21 cellular contexts compared by ENCODE assay signal in genomic region chr1:6473974-6474814, GRCh38. TPM values are rescaled to one million over a fixed set of nuclear protein-coding genes. Genes with fewer than 3 reads are reported as not detected.
A peak's percentile ranks its signal among the peaks of the same experiment; 100 is the strongest.
DNase-seq lines count a peak whose midpoint lies in the region; ATAC-seq, FAIRE-seq and TF ChIP-seq lines count a peak whose summit lies in the region.
"Had no signal": no experiment of that assay in that cellular context is flagged by ENCODE, and none has a peak within 500 bp of the region (broad histone marks: within the 10 kb centered on the region; RNA-seq: fewer than 3 reads in every experiment).

No MANE protein-coding gene starts in this region.

- TF ChIP-seq POLR2A in H54 (IDR thresholded peaks at IDR 0.05; ENCODE audit: low read depth, low read length), result no peak

- no peak overlapping the region for H3K27ac Mint-ChIP-seq in mesothelial cell of epicardium
- H3K27ac Mint-ChIP-seq: activated CD4-positive, alpha-beta memory T cell treated with anti-CD3 and anti-CD28 coated beads for 36 hours; activated naive CD4-positive, alpha-beta T cell treated with anti-CD3 and anti-CD28 coated beads, Interleukin-2, amount 50 U/mL, for 24 hours; activated T-cell treated with anti-CD3 and anti-CD28 coated beads, Interleukin-2, amount 50 U/mL, for 24 hours; CD8-positive, alpha-beta T cell; natural killer cell treated with Interleukin-12 subunit alpha and Interleukin-12 subunit beta and Interleukin-15 and Interleukin-18, amount 100 ng/mL, for 72 hours had no signal

- peaks cover 11% of the 10 kb centered on the region for H3K36me3 Mint-ChIP-seq in mesothelial cell of epicardium
- H3K36me3 Mint-ChIP-seq: activated CD4-positive, alpha-beta memory T cell treated with anti-CD3 and anti-CD28 coated beads for 36 hours; activated naive CD4-positive, alpha-beta T cell treated with anti-CD3 and anti-CD28 coated beads, Interleukin-2, amount 50 U/mL, for 24 hours; CD8-positive, alpha-beta T cell; natural killer cell treated with Interleukin-12 subunit alpha and Interleukin-12 subunit beta and Interleukin-15 and Interleukin-18, amount 100 ng/mL, for 72 hours had no signal

- H3K4me1 Mint-ChIP-seq in mesothelial cell of epicardium, result no peaks in the 10 kb centered on the region

- DNase-seq in DMS79 treated with DMSO at 0.1 percent for 48 hours (lab: John Stamatoyannopoulos, UW) (peak; percentile 87), NCI-H2029 (lab: John Stamatoyannopoulos, UW) (peak; percentile 73), NCI-H69 (lab: John Stamatoyannopoulos, UW) (peak; percentile 75), left colon (peak; percentile 70 to 78), H54 (ENCODE audit: insufficient read length, low spot score) (no peak), mesothelial cell of epicardium (ENCODE audit: low spot score in 2 of 2, unreplicated experiment in 2 of 2) (no peak), T-helper 2 cell (no peak)
- no peak for DNase-seq in stimulated activated CD4-positive, alpha-beta T cell treated with anti-CD3 and anti-CD28 coated beads, Interleukin-4, amount 100 ng/mL, for 1 hour
- DNase-seq: activated CD4-positive, alpha-beta memory T cell treated with anti-CD3 and anti-CD28 coated beads for 36 hours; activated T-cell treated with anti-CD3 and anti-CD28 coated beads, Interleukin-2, amount 50 U/mL, for 24 hours; CD8-positive, alpha-beta T cell; NCI-H1048; RPMI8226; stimulated activated CD4-positive, alpha-beta T cell treated with anti-CD3 and anti-CD28 coated beads, Interleukin-1b, Interleukin-23, amount 100 ng/mL, for 48 hours; stimulated activated naive CD8-positive, alpha-beta T cell treated with anti-CD3 and anti-CD28 coated beads, Interleukin-15, amount 100 ng/mL, for 72 hours; T-helper 1 cell had no signal

- intact Hi-C loops in left colon (cut with DNase I, micrococcal nuclease), result no loop called here

- FAIRE-seq in H54 (lab: Jason Lieb, UNC), result no peak
- FAIRE-seq: G401.6, islet of Langerhans, urothelium cell line had no signal

- H3K27me3 Mint-ChIP-seq in mesothelial cell of epicardium (ENCODE audit: low read depth), result no peaks in the 10 kb centered on the region
- H3K27me3 Mint-ChIP-seq: activated CD4-positive, alpha-beta memory T cell treated with anti-CD3 and anti-CD28 coated beads for 36 hours; activated naive CD4-positive, alpha-beta T cell treated with anti-CD3 and anti-CD28 coated beads, Interleukin-2, amount 50 U/mL, for 24 hours; activated T-cell treated with anti-CD3 and anti-CD28 coated beads, Interleukin-2, amount 50 U/mL, for 24 hours had no signal

- no peak overlapping the region for H3K4me3 Mint-ChIP-seq in mesothelial cell of epicardium
- H3K4me3 Mint-ChIP-seq: activated CD4-positive, alpha-beta memory T cell treated with anti-CD3 and anti-CD28 coated beads for 36 hours; activated naive CD4-positive, alpha-beta T cell treated with anti-CD3 and anti-CD28 coated beads, Interleukin-2, amount 50 U/mL, for 24 hours; activated T-cell treated with anti-CD3 and anti-CD28 coated beads, Interleukin-2, amount 50 U/mL, for 24 hours; CD8-positive, alpha-beta T cell; natural killer cell treated with Interleukin-12 subunit alpha and Interleukin-12 subunit beta and Interleukin-15 and Interleukin-18, amount 100 ng/mL, for 72 hours; stimulated activated naive CD8-positive, alpha-beta T cell treated with anti-CD3 and anti-CD28 coated beads, Interleukin-15, amount 100 ng/mL, for 72 hours had no signal

- no peak for TF ChIP-seq CTCF in mesothelial cell of epicardium (IDR thresholded peaks at IDR 0.05; ENCODE audit: unreplicated experiment)

- no peaks in the 10 kb centered on the region for H3K9me3 Mint-ChIP-seq in mesothelial cell of epicardium
- H3K9me3 Mint-ChIP-seq: activated CD4-positive, alpha-beta memory T cell treated with anti-CD3 and anti-CD28 coated beads for 36 hours; activated naive CD4-positive, alpha-beta T cell treated with anti-CD3 and anti-CD28 coated beads, Interleukin-2, amount 50 U/mL, for 24 hours; activated T-cell treated with anti-CD3 and anti-CD28 coated beads, Interleukin-2, amount 50 U/mL, for 24 hours; CD8-positive, alpha-beta T cell; natural killer cell treated with Interleukin-12 subunit alpha and Interleukin-12 subunit beta and Interleukin-15 and Interleukin-18, amount 100 ng/mL, for 72 hours; stimulated activated naive CD8-positive, alpha-beta T cell treated with anti-CD3 and anti-CD28 coated beads, Interleukin-15, amount 100 ng/mL, for 72 hours had no signal

- ATAC-seq in left colon, result peak; percentile 19
- ATAC-seq: CD8-positive, alpha-beta T cell; natural killer cell treated with Interleukin-12 subunit alpha and Interleukin-12 subunit beta and Interleukin-15 and Interleukin-18, amount 100 ng/mL, for 72 hours had no signal

RNA-seq across cellular contexts. Expression of gene TNFRSF25, which starts 8.2 kb away (rescaled TPM):
- total RNA-seq in left colon (10 to 100 TPM; 21.7 to 71.9 TPM), mesothelial cell of epicardium (38.9 to 41.6 TPM (median 39.4 TPM) in 3 replicates)

RNA-seq across cellular contexts. Expression of gene PLEKHG5, which starts 17.3 kb away (rescaled TPM):
- total RNA-seq in left colon (10 to 100 TPM; 14.1 to 22.3 TPM), mesothelial cell of epicardium (49.3 to 51.2 TPM (median 50.7 TPM) in 3 replicates)

RNA-seq across cellular contexts. Expression of gene ESPN, which starts 49.6 kb away (rescaled TPM):
- total RNA-seq in left colon (100 to 1,000 TPM; 100 to 152 TPM), mesothelial cell of epicardium (1.2 to 1.6 TPM (median 1.4 TPM) in 3 replicates)

RNA-seq across cellular contexts. Expression of gene HES2, which starts 54.5 kb away (rescaled TPM):
- total RNA-seq in left colon (10 to 100 TPM; 29.4 to 34.0 TPM), mesothelial cell of epicardium (0.90 to 1.1 TPM (median 0.98 TPM) in 3 replicates)
- total RNA-seq: CD8-positive, alpha-beta T cell; natural killer cell treated with Interleukin-12 subunit alpha and Interleukin-12 subunit beta and Interleukin-15 and Interleukin-18, amount 100 ng/mL, for 72 hours had no signal

Comparison
In these comparisons a context has a peak if more than half of its experiments do, and no peak if none do; other contexts are left out.
1. DNase-seq: peak in DMS79 treated with DMSO at 0.1 percent for 48 hours (single experiment), NCI-H2029 (single experiment), NCI-H69 (single experiment) and left colon (2 of 2); none in H54 (single experiment), stimulated activated CD4-positive, alpha-beta T cell treated with anti-CD3 and anti-CD28 coated beads, Interleukin-4, amount 100 ng/mL, for 1 hour (single experiment), mesothelial cell of epicardium (0 of 2) and T-helper 2 cell (0 of 5).
2. RNA of gene ESPN, which starts 49.6 kb away (total RNA-seq): 100 to 152 TPM in left colon; 1.2 to 1.6 TPM in mesothelial cell of epicardium; every median in the first group is over 10 times any median in the second.